In genomic region chr7:76471556-76472221, GRCh38 we compare ENCODE assay signal across 2 cellular contexts. TPM values are rescaled to one million over a fixed set of nuclear protein-coding genes. Genes with fewer than 3 reads are reported as not detected.
"Had no signal": no experiment of that assay in that cellular context is flagged by ENCODE, and none has a peak within 500 bp of the region (broad histone marks: within the 10 kb centered on the region; RNA-seq: fewer than 3 reads in every experiment).

No MANE protein-coding gene starts in this region.

RNA-seq across cellular contexts. Expression of gene UPK3B, which starts 38.7 kb away (rescaled TPM):
- total RNA-seq: K562 had no signal
- polyA plus RNA-seq: IgD-negative memory B cell, K562 had no signal
